1 cellular context compared by ENCODE assay signal in genomic region chr22:30615543-30615954, GRCh38.
TF ChIP-seq lines count a peak whose summit lies in the region.

No MANE protein-coding gene starts in this region.

TF ChIP-seq in GM23338, 12 proteins besides CTCF, POLR2A, EP300 and RAD21 (continued from another document):
- TF ChIP-seq, protein P1, sequence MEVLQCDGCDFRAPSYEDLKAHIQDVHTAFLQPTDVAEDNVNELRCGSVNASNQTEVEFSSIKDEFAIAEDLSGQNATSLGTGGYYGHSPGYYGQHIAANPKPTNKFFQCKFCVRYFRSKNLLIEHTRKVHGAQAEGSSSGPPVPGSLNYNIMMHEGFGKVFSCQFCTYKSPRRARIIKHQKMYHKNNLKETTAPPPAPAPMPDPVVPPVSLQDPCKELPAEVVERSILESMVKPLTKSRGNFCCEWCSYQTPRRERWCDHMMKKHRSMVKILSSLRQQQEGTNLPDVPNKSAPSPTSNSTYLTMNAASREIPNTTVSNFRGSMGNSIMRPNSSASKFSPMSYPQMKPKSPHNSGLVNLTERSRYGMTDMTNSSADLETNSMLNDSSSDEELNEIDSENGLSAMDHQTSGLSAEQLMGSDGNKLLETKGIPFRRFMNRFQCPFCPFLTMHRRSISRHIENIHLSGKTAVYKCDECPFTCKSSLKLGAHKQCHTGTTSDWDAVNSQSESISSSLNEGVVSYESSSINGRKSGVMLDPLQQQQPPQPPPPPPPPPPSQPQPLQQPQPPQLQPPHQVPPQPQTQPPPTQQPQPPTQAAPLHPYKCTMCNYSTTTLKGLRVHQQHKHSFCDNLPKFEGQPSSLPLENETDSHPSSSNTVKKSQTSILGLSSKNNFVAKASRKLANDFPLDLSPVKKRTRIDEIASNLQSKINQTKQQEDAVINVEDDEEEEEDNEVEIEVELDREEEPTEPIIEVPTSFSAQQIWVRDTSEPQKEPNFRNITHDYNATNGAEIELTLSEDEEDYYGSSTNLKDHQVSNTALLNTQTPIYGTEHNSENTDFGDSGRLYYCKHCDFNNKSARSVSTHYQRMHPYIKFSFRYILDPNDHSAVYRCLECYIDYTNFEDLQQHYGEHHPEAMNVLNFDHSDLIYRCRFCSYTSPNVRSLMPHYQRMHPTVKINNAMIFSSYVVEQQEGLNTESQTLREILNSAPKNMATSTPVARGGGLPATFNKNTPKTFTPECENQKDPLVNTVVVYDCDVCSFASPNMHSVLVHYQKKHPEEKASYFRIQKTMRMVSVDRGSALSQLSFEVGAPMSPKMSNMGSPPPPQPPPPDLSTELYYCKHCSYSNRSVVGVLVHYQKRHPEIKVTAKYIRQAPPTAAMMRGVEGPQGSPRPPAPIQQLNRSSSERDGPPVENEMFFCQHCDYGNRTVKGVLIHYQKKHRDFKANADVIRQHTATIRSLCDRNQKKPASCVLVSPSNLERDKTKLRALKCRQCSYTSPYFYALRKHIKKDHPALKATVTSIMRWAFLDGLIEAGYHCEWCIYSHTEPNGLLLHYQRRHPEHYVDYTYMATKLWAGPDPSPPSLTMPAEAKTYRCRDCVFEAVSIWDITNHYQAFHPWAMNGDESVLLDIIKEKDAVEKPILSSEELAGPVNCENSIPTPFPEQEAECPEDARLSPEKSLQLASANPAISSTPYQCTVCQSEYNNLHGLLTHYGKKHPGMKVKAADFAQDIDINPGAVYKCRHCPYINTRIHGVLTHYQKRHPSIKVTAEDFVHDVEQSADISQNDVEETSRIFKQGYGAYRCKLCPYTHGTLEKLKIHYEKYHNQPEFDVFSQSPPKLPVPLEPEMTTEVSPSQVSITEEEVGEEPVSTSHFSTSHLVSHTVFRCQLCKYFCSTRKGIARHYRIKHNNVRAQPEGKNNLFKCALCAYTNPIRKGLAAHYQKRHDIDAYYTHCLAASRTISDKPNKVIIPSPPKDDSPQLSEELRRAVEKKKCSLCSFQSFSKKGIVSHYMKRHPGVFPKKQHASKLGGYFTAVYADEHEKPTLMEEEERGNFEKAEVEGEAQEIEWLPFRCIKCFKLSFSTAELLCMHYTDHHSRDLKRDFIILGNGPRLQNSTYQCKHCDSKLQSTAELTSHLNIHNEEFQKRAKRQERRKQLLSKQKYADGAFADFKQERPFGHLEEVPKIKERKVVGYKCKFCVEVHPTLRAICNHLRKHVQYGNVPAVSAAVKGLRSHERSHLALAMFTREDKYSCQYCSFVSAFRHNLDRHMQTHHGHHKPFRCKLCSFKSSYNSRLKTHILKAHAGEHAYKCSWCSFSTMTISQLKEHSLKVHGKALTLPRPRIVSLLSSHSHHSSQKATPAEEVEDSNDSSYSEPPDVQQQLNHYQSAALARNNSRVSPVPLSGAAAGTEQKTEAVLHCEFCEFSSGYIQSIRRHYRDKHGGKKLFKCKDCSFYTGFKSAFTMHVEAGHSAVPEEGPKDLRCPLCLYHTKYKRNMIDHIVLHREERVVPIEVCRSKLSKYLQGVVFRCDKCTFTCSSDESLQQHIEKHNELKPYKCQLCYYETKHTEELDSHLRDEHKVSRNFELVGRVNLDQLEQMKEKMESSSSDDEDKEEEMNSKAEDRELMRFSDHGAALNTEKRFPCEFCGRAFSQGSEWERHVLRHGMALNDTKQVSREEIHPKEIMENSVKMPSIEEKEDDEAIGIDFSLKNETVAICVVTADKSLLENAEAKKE (CRISPR knock-in tag; IDR thresholded peaks at IDR 0.05): no peak
- no peak for TF ChIP-seq STAT1 (IDR thresholded peaks at IDR 0.05; ENCODE audit: unreplicated experiment)
- TF ChIP-seq CREB1 (CRISPR knock-in tag; IDR thresholded peaks at IDR 0.05; ENCODE audit: low read depth): no peak
- TF ChIP-seq, protein P2, sequence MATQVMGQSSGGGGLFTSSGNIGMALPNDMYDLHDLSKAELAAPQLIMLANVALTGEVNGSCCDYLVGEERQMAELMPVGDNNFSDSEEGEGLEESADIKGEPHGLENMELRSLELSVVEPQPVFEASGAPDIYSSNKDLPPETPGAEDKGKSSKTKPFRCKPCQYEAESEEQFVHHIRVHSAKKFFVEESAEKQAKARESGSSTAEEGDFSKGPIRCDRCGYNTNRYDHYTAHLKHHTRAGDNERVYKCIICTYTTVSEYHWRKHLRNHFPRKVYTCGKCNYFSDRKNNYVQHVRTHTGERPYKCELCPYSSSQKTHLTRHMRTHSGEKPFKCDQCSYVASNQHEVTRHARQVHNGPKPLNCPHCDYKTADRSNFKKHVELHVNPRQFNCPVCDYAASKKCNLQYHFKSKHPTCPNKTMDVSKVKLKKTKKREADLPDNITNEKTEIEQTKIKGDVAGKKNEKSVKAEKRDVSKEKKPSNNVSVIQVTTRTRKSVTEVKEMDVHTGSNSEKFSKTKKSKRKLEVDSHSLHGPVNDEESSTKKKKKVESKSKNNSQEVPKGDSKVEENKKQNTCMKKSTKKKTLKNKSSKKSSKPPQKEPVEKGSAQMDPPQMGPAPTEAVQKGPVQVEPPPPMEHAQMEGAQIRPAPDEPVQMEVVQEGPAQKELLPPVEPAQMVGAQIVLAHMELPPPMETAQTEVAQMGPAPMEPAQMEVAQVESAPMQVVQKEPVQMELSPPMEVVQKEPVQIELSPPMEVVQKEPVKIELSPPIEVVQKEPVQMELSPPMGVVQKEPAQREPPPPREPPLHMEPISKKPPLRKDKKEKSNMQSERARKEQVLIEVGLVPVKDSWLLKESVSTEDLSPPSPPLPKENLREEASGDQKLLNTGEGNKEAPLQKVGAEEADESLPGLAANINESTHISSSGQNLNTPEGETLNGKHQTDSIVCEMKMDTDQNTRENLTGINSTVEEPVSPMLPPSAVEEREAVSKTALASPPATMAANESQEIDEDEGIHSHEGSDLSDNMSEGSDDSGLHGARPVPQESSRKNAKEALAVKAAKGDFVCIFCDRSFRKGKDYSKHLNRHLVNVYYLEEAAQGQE (IDR thresholded peaks at IDR 0.05; ENCODE audit: unreplicated experiment): no peak
- TF ChIP-seq ZNF114 (CRISPR knock-in tag; IDR thresholded peaks at IDR 0.05): no peak
- no peak for TF ChIP-seq ETS1 (IDR thresholded peaks at IDR 0.05)
- TF ChIP-seq EZH2phosphoT487 (IDR thresholded peaks at IDR 0.05; ENCODE audit: unreplicated experiment): no peak
- TF ChIP-seq EZH2 (IDR thresholded peaks at IDR 0.05; ENCODE audit: low read depth, unreplicated experiment): no peak
